ENCODE assay signal across 1 cellular context in genomic region chr3:142868382-142868781, GRCh38.
A peak's percentile ranks its signal among the peaks of the same experiment; 100 is the strongest.
TF ChIP-seq lines count a peak whose summit lies in the region.

No MANE protein-coding gene starts in this region.

TF ChIP-seq in HCT116, 20 proteins besides CTCF, POLR2A, EP300 and RAD21:
- TF ChIP-seq FOSL1 (IDR thresholded peaks at IDR 0.05; ENCODE audit: low read depth) (peak; percentile 42), JUND (IDR thresholded peaks at IDR 0.05) (0 out of 2 replicates have a peak, but pooled peaks have one; percentile 37)
